In genomic region chr22:20430641-20431519, GRCh38 we compare ENCODE assay signal across 8 cellular contexts. TPM values are rescaled to one million over a fixed set of nuclear protein-coding genes. Genes with fewer than 3 reads are reported as not detected.
DNase-seq lines count a peak whose midpoint lies in the region; ATAC-seq and TF ChIP-seq lines count a peak whose summit lies in the region.

No MANE protein-coding gene starts in this region.

- intact Hi-C loops in activated CD4-positive, alpha-beta T cell treated with anti-CD3 and anti-CD28 coated beads for 36 hours (cut with DNase I, micrococcal nuclease) = loop anchor here in 1 of 2 experiments (1.0 kb wide), 1 partner anchor 25 kb away; no protein-coding TSS in a partner anchor
- intact Hi-C loops in OCI-LY7 (cut with micrococcal nuclease; ENCODE audit: unreplicated experiment) = no loop called here

- H3K9me2 ChIP-seq in OCI-LY7 (ENCODE audit: insufficient read depth, low read length) = no peaks in the 10 kb centered on the region

- POLR2A ChIA-PET in activated CD4-positive, alpha-beta T cell treated with anti-CD3 and anti-CD28 coated beads for 36 hours (lab: Charles Lee) = no interaction called here
- POLR2A ChIA-PET in OCI-LY7 (lab: Charles Lee) = interaction anchor here (0.6 kb wide), 1 partner anchor 78 kb away, joined by 4 read pairs; no protein-coding TSS in a partner anchor

- peak; percentile 57 for ATAC-seq in activated CD4-positive, alpha-beta T cell treated with anti-CD3 and anti-CD28 coated beads for 36 hours
- peak; percentile 67 to 72 for ATAC-seq in naive B cell (ENCODE audit: low read depth in 2 of 2)
- no peak for ATAC-seq in thoracic aorta (ENCODE audit: insufficient number of reproducible peaks, low FRiP score, low read depth)

- H3K36me3 Mint-ChIP-seq in activated CD4-positive, alpha-beta T cell treated with anti-CD3 and anti-CD28 coated beads for 36 hours (ENCODE audit: low read depth) = no peaks in the 10 kb centered on the region
- peaks cover 0 to 13% of the 10 kb centered on the region in 2 donors for H3K36me3 Mint-ChIP-seq in naive B cell

- H3K79me2 ChIP-seq in OCI-LY7 (ENCODE audit: insufficient read depth, low read depth, low read length) = no peaks in the 10 kb centered on the region

- peaks cover 92% of the 10 kb centered on the region for H3K27me3 ChIP-seq in HUES48 (ENCODE audit: control insufficient read depth, insufficient read depth, low read length)
- H3K27me3 ChIP-seq in ectodermal cell (ENCODE audit: control insufficient read depth, insufficient read depth, low read length, poor library complexity, severe bottlenecking) = peaks cover 90% of the 10 kb centered on the region
- no peaks in the 10 kb centered on the region for H3K27me3 ChIP-seq in thoracic aorta (replicated peaks; ENCODE audit: insufficient read depth)

- TF ChIP-seq CTCF in thoracic aorta (IDR thresholded peaks at IDR 0.05) (peak; percentile 28), OCI-LY7 (conservative IDR thresholded peaks at IDR 0.05; ENCODE audit: low read length) (no peak)

- H3K9me3 ChIP-seq in HUES48 (ENCODE audit: control insufficient read depth, insufficient read depth, low read length) (no peaks in the 10 kb centered on the region), ectodermal cell (ENCODE audit: control insufficient read depth, low read length) (no peaks in the 10 kb centered on the region), thoracic aorta (no peaks in the 10 kb centered on the region), OCI-LY7 (ENCODE audit: low read length) (no peaks in the 10 kb centered on the region)

- WGBS in ectodermal cell, 2 experiments = 7 to 8% methylated on average over 106 of the region's 106 CpGs

- peak overlapping the region; percentile 45 for H3K4me3 Mint-ChIP-seq in activated CD4-positive, alpha-beta T cell treated with anti-CD3 and anti-CD28 coated beads for 36 hours
- H3K4me3 Mint-ChIP-seq in naive B cell = peak overlapping the region; percentile 69 to 92 (median 89)

- H3K27ac ChIP-seq in HUES48 (ENCODE audit: low read depth, low read length) = no peak overlapping the region
- no peak overlapping the region for H3K27ac ChIP-seq in ectodermal cell (ENCODE audit: insufficient read depth, low read depth, low read length, poor library complexity, severe bottlenecking)
- H3K27ac ChIP-seq in thoracic aorta = no peak overlapping the region
- H3K27ac ChIP-seq in OCI-LY7 (ENCODE audit: low read depth, low read length, poor library complexity, severe bottlenecking) = no peak overlapping the region

- H2AFZ ChIP-seq in OCI-LY7 (ENCODE audit: low read length) = no peak overlapping the region

- H3K4me2 ChIP-seq in OCI-LY7 (ENCODE audit: low read length) = no peak overlapping the region

- H3K9me3 Mint-ChIP-seq in activated CD4-positive, alpha-beta T cell treated with anti-CD3 and anti-CD28 coated beads for 36 hours (ENCODE audit: low read depth) = no peaks in the 10 kb centered on the region
- H3K9me3 Mint-ChIP-seq in naive B cell = no peaks in the 10 kb centered on the region

- no TSS peak for BruUV-seq in OCI-LY7 (replicated peaks; lab: Mats Ljungman, UMichigan)

- H3K36me3 ChIP-seq in HUES48 (ENCODE audit: control insufficient read depth, insufficient read depth, low read length) = no peaks in the 10 kb centered on the region; the same call in 1 of the 2 replicates
- no peaks in the 10 kb centered on the region for H3K36me3 ChIP-seq in ectodermal cell (ENCODE audit: control insufficient read depth, insufficient read depth, low read length)
- H3K36me3 ChIP-seq in thoracic aorta = peaks cover 35% of the 10 kb centered on the region
- H3K36me3 ChIP-seq in OCI-LY7 (ENCODE audit: insufficient read depth, low read length) = no peaks in the 10 kb centered on the region

- peak overlapping the region; percentile 45; the same call in 1 of the 2 replicates for H3K4me3 ChIP-seq in HUES48 (ENCODE audit: low read depth, low read length)
- H3K4me3 ChIP-seq in ectodermal cell (ENCODE audit: insufficient read depth, low read depth, low read length) = peak overlapping the region; percentile 25
- H3K4me3 ChIP-seq in thoracic aorta = peak overlapping the region; percentile 58
- H3K4me3 ChIP-seq in OCI-LY7 (ENCODE audit: low read depth, low read length, poor library complexity, severe bottlenecking) = no peak overlapping the region

- peaks cover 11% of the 10 kb centered on the region for H3K4me1 Mint-ChIP-seq in activated CD4-positive, alpha-beta T cell treated with anti-CD3 and anti-CD28 coated beads for 36 hours
- H3K4me1 Mint-ChIP-seq in naive B cell = peaks cover 20 to 24% (median 23%) of the 10 kb centered on the region in 3 donors

- peaks cover 15% of the 10 kb centered on the region; the same call in 1 of the 2 replicates for H3K4me1 ChIP-seq in HUES48 (ENCODE audit: control insufficient read depth, insufficient read depth, low read length)
- H3K4me1 ChIP-seq in ectodermal cell (ENCODE audit: control insufficient read depth, insufficient read depth, low read length) = peaks cover 16% of the 10 kb centered on the region
- H3K4me1 ChIP-seq in thoracic aorta (ENCODE audit: control insufficient read depth in 1 of 2, low read depth in 2 of 2) = peaks cover 0 to 26% of the 10 kb centered on the region in 2 donors
- peaks cover 4% of the 10 kb centered on the region for H3K4me1 ChIP-seq in OCI-LY7 (ENCODE audit: insufficient read depth, low read length, poor library complexity, severe bottlenecking)

- peaks cover 51% of the 10 kb centered on the region for H3K27me3 Mint-ChIP-seq in activated CD4-positive, alpha-beta T cell treated with anti-CD3 and anti-CD28 coated beads for 36 hours
- H3K27me3 Mint-ChIP-seq in naive B cell = peaks cover 54 to 74% (median 68%) of the 10 kb centered on the region in 3 donors

- no peak overlapping the region for H3K9ac ChIP-seq in HUES48 (ENCODE audit: low read depth, low read length)

- DNase-seq in 8988T (peak; percentile 99), naive B cell (peak; percentile 54), thoracic aorta (ENCODE audit: low spot score) (no peak), OCI-LY7 (ENCODE audit: low spot score) (no peak), GDM1 (lab: John Stamatoyannopoulos, UW) (no peak)
- DNase-seq in activated CD4-positive, alpha-beta T cell treated with anti-CD3 and anti-CD28 coated beads for 36 hours = peak; percentile 79

- CTCF ChIA-PET in activated CD4-positive, alpha-beta T cell treated with anti-CD3 and anti-CD28 coated beads for 36 hours (lab: Charles Lee) = interaction anchor here (1.6 kb wide), 1 partner anchor 25 kb away, joined by 5 read pairs; no protein-coding TSS in a partner anchor
- CTCF ChIA-PET in OCI-LY7 (lab: Charles Lee; ENCODE audit: unreplicated experiment) = interaction anchor here (0.5 kb wide), 1 partner anchor 13 kb away, joined by 4 read pairs; no protein-coding TSS in a partner anchor

- H3K27ac Mint-ChIP-seq in activated CD4-positive, alpha-beta T cell treated with anti-CD3 and anti-CD28 coated beads for 36 hours = no peak overlapping the region
- peak overlapping the region in 1 of 6 donors; percentile 12 for H3K27ac Mint-ChIP-seq in naive B cell

- H4K20me1 ChIP-seq in OCI-LY7 (ENCODE audit: insufficient read depth, low read length) = no peaks in the 10 kb centered on the region

RNA-seq across cellular contexts. Expression of gene SCARF2, which starts 6.7 kb away (rescaled TPM):
- under 1 TPM; 0.39 to 0.46 TPM for total RNA-seq in activated CD4-positive, alpha-beta T cell treated with anti-CD3 and anti-CD28 coated beads for 36 hours
- polyA plus RNA-seq in ectodermal cell (2013, experiment 1 of 4) = 2.6 TPM
- 3.7 TPM for polyA plus RNA-seq in ectodermal cell (2013, experiment 2 of 4)
- polyA plus RNA-seq in ectodermal cell (2013, experiment 3 of 4) = 3.3 TPM
- 4.7 TPM for polyA plus RNA-seq in ectodermal cell (2013, experiment 4 of 4)
- polyA plus RNA-seq in naive B cell (ENCODE audit: low read depth in 6 of 6) = under 1 TPM in 4 of 6 donors, not detected in 2; 0.25 to 0.64 (median 0.36) TPM
- total RNA-seq in thoracic aorta (100 to 1,000 TPM in 1 of 2 donors, 10 to 100 TPM in 1; 49.4 to 108 TPM), OCI-LY7 (2022) (2.2 and 3.2 TPM in 2 replicates)
- 1.0 and 1.2 TPM in 2 replicates for total RNA-seq in OCI-LY7 (2014; rRNA removed; shearing (Covaris generic))

RNA-seq across cellular contexts. Expression of gene ZNF74, which starts 36.9 kb away (rescaled TPM):
- total RNA-seq in activated CD4-positive, alpha-beta T cell treated with anti-CD3 and anti-CD28 coated beads for 36 hours = 10 to 100 TPM in 1 of 2 experiments, 1 to 10 TPM in 1; 6.5 to 10.3 TPM
- 34.8 TPM for polyA plus RNA-seq in ectodermal cell (2013, experiment 1 of 4)
- polyA plus RNA-seq in ectodermal cell (2013, experiment 2 of 4) = 28.2 TPM
- polyA plus RNA-seq in ectodermal cell (2013, experiment 3 of 4) = 27.2 TPM
- 29.5 TPM for polyA plus RNA-seq in ectodermal cell (2013, experiment 4 of 4)
- 1 to 10 TPM; 2.4 to 8.5 (median 5.5) TPM for polyA plus RNA-seq in naive B cell (ENCODE audit: low read depth in 6 of 6)
- total RNA-seq in thoracic aorta (10 to 100 TPM in 1 of 2 donors, 1 to 10 TPM in 1; 8.5 to 13.8 TPM), OCI-LY7 (2022) (not detected in 2 replicates)
- not detected in 2 replicates for total RNA-seq in OCI-LY7 (2014; rRNA removed; shearing (Covaris generic))

Comparison
In these comparisons a context has a peak if more than half of its experiments do, and no peak if none do; other contexts are left out.
1. DNase-seq: peak in 8988T (single experiment), activated CD4-positive, alpha-beta T cell treated with anti-CD3 and anti-CD28 coated beads for 36 hours (single experiment) and naive B cell (single experiment); none in thoracic aorta (single experiment), OCI-LY7 (single experiment) and GDM1 (single experiment).
2. RNA of gene SCARF2, which starts 6.7 kb away (total RNA-seq): 49.4 to 108 TPM in thoracic aorta; 1.0 to 3.2 TPM in OCI-LY7 and 0.39 to 0.46 TPM in activated CD4-positive, alpha-beta T cell treated with anti-CD3 and anti-CD28 coated beads for 36 hours; every median in the first group is over 10 times any median in the second.
3. RNA of gene ZNF74, which starts 36.9 kb away (total RNA-seq): 8.5 to 13.8 TPM in thoracic aorta and 6.5 to 10.3 TPM in activated CD4-positive, alpha-beta T cell treated with anti-CD3 and anti-CD28 coated beads for 36 hours; not detected in OCI-LY7; every median in the first group is over 4 times any median in the second.